15 cellular contexts compared by ENCODE assay signal in the genomic region with DNA sequence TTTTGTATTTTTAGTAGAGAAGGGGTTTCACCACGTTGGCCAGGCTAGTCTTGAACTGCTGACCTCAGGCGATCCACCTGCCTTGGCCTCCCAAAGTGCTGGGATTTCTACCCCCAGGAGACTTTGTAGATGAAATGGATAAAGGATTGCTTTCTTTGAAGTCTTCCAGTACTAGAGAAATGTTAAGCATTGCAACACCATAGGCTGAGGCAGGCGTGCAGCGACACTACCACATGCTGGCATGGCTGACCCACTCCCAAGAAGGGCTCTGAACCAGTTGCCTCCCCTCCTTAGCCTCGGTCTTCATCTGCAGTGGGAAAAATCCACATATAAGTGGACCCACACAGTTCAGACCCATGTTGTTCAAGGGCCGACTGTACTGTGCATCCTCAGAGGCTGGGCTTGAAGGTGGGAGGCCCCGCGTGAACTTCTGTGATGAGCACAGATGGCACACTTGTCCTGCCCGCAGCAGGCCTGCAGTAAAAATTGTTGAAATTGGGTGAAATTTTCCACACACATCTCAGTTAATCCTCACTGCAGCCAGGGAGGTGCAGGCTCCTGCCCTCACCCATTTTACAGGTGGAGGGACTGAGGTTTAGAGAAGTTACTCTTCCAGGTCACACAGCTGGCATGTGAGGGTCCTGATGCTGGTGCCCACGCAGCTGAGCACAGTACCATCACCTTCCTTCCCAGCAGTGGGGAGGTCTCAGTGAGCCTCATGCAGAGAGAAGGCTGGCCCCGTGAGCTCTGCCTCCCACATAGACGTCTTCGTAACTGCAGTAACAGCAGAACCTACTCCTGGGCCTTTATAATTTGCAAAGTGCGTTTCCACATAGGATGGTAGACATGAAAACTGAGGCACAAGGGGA. TPM values are rescaled to one million over a fixed set of nuclear protein-coding genes. Genes with fewer than 3 reads are reported as not detected.
DNase-seq lines count a peak whose midpoint lies in the region; ATAC-seq and TF ChIP-seq lines count a peak whose summit lies in the region.
"Had no signal": no experiment of that assay in that cellular context is flagged by ENCODE, and none has a peak within 500 bp of the region (broad histone marks: within the 10 kb centered on the region; RNA-seq: fewer than 3 reads in every experiment).

No MANE protein-coding gene starts in this region.

- H3K27ac Mint-ChIP-seq in HFFc6, result peak overlapping the region; percentile 61
- H3K27ac Mint-ChIP-seq in glutamatergic neuron (ENCODE audit: unreplicated experiment), result no peak overlapping the region

- peak; percentile 17 for DNase-seq in activated effector memory CD4-positive, alpha-beta T cell treated with anti-CD3 and anti-CD28 coated beads, Interleukin-2, amount 50 U/mL, for 16 hours
- no peak for DNase-seq in activated effector memory CD4-positive, alpha-beta T cell treated with Interleukin-2 at 50 U/mL for 16 hours
- DNase-seq in HFFc6 (no peak), glutamatergic neuron (peak; percentile 3), sciatic nerve (ENCODE audit: low spot score) (peak; percentile 40), NOMO-1 treated with DMSO at 0.1 percent for 48 hours (lab: John Stamatoyannopoulos, UW; ENCODE audit: unreplicated experiment) (no peak), NCI-H2029 (lab: John Stamatoyannopoulos, UW) (no peak), MV-4-11 (lab: John Stamatoyannopoulos, UW) (no peak)
- DNase-seq: 8988T, HCEC 1CT, NCI-H1048, NCI-H1694, NCI-H446, PC-9, SHP77 had no signal

- peaks cover 6% of the 10 kb centered on the region for H3K27me3 Mint-ChIP-seq in HFFc6 (ENCODE audit: insufficient read depth)
- peaks cover 14% of the 10 kb centered on the region for H3K27me3 Mint-ChIP-seq in glutamatergic neuron (ENCODE audit: unreplicated experiment)

- H3K4me1 Mint-ChIP-seq in HFFc6 (ENCODE audit: low read depth), result peaks cover 16% of the 10 kb centered on the region
- H3K4me1 Mint-ChIP-seq in glutamatergic neuron (ENCODE audit: low read depth, unreplicated experiment), result peaks cover 6% of the 10 kb centered on the region

- no peak for ATAC-seq in sciatic nerve

- TF ChIP-seq CTCF in HFFc6 (IDR thresholded peaks at IDR 0.05) (no peak), glutamatergic neuron (IDR thresholded peaks at IDR 0.05; ENCODE audit: partially characterized antibody, unreplicated experiment) (no peak)

- H3K36me3 Mint-ChIP-seq in HFFc6 (ENCODE audit: low read depth) (peaks cover 10% of the 10 kb centered on the region), glutamatergic neuron (ENCODE audit: unreplicated experiment) (peaks cover 13% of the 10 kb centered on the region)

- H3K4me3 Mint-ChIP-seq in HFFc6 (no peak overlapping the region), glutamatergic neuron (ENCODE audit: unreplicated experiment) (no peak overlapping the region)

- intact Hi-C loops in sciatic nerve (cut with DNase I), result no loop called here

- H3K9me3 Mint-ChIP-seq in HFFc6 (peaks cover 13% of the 10 kb centered on the region; the same call in 1 of the 2 replicates), glutamatergic neuron (ENCODE audit: unreplicated experiment) (peaks cover 8% of the 10 kb centered on the region)

RNA-seq across cellular contexts. Expression of a gene that starts 35.5 kb away (rescaled TPM):
- 1 to 10 TPM; 4.2 to 7.0 (median 4.8) TPM for total RNA-seq in HFFc6 (2021; fragmentation: NEBNext Ultra II Directional; extraction: Animal tissue kit (Norgen Biotek cat#: 25700))
- total RNA-seq in glutamatergic neuron (ENCODE audit: unreplicated experiment) (0.64 TPM), sciatic nerve (23.7 TPM)

Comparison
In these comparisons a context has a peak if more than half of its experiments do, and no peak if none do; other contexts are left out.
1. DNase-seq: peak in activated effector memory CD4-positive, alpha-beta T cell treated with anti-CD3 and anti-CD28 coated beads, Interleukin-2, amount 50 U/mL, for 16 hours (single experiment), glutamatergic neuron (single experiment) and sciatic nerve (single experiment); none in activated effector memory CD4-positive, alpha-beta T cell treated with Interleukin-2 at 50 U/mL for 16 hours (single experiment), HFFc6 (single experiment), NOMO-1 treated with DMSO at 0.1 percent for 48 hours (single experiment), NCI-H2029 (single experiment) and MV-4-11 (single experiment).